ENCODE assay signal across 8 cellular contexts in the genomic region with DNA sequence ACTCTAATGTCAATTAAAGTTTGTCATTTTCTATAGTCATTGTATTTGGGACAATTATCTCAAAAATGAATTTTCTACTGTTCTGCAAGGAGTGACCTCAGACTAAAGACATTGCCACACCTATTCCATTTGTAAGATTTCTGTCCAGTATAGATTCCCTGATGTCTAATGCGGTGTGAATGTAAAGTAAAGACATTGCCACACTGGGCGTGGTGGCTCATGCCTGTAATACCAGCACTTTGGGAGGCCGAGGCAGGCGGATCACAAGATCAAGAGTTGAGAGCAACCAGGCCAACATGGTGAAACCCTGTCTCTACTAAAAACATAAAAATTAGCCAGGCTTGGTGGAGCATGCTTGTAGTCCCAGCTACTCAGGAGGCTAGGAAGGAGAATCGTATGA.
"Had no signal": no experiment of that assay in that cellular context is flagged by ENCODE, and none has a peak within 500 bp of the region (broad histone marks: within the 10 kb centered on the region; RNA-seq: fewer than 3 reads in every experiment).

No MANE protein-coding gene starts in this region.

- FAIRE-seq: G401.6, GM12878, GM12891, GM12892, GM18507, GM19239 had no signal

- DNase-seq: GDM1, GF-D8 had no signal

- H3K4me3 ChIP-seq: GM12878 had no signal

- ATAC-seq: GM12878 had no signal
